30 cellular contexts compared by ENCODE assay signal in genomic region chr7:90239050-90239449, GRCh38. TPM values are rescaled to one million over a fixed set of nuclear protein-coding genes. Genes with fewer than 3 reads are reported as not detected.
"Had no signal": no experiment of that assay in that cellular context is flagged by ENCODE, and none has a peak within 500 bp of the region (broad histone marks: within the 10 kb centered on the region; RNA-seq: fewer than 3 reads in every experiment).

No MANE protein-coding gene starts in this region.

- FAIRE-seq: kidney had no signal

- DNase-seq: activated CD4-positive, alpha-beta T cell treated with anti-CD3 and anti-CD28 coated beads for 48 hours; activated CD4-positive, alpha-beta T cell treated with anti-CD3 and anti-CD28 coated beads, Interleukin-2, amount 50 U/mL, for 48 hours; activated CD8-positive, alpha-beta memory T cell treated with anti-CD3 and anti-CD28 coated beads for 24 hours; activated effector memory CD4-positive, alpha-beta T cell treated with Interleukin-2 at 50 U/mL for 16 hours; activated naive CD4-positive, alpha-beta T cell treated with anti-CD3 and anti-CD28 coated beads, Interleukin-2, amount 10 ng/mL, durations not matched to agents 7 days and 5 days; activated naive CD8-positive, alpha-beta T cell treated with anti-CD3 and anti-CD28 coated beads, Interleukin-2, amount 10 ng/mL, durations not matched to agents 7 days and 5 days; cerebellar nuclear complex; colonic mucosa; dorsolateral prefrontal cortex; effector memory CD4-positive, alpha-beta T cell; erythroblast; head of caudate nucleus; hypothalamus; immature natural killer cell; kidney; left colon; mammary epithelial cell; naive B cell; nephron progenitor cell; right lobe of liver; stimulated activated CD4-positive, alpha-beta T cell treated with anti-CD3 and anti-CD28 coated beads, Interleukin-2, amount 100 ng/mL, for 48 hours; stimulated activated naive CD8-positive, alpha-beta T cell treated with anti-CD3 and anti-CD28 coated beads, Interleukin-15, Interleukin-2, amounts not matched to agents 100 U/mL and 50 U/mL, for 24 hours; testis; transverse colon had no signal

- H3K27ac ChIP-seq: ascending aorta, cardiac muscle cell, colonic mucosa, dorsolateral prefrontal cortex, gastroesophageal sphincter, neutrophil, right lobe of liver, testis, transverse colon had no signal

- ATAC-seq: activated CD4-positive, CD25-positive, alpha-beta regulatory T cell treated with anti-CD3 and anti-CD28 coated beads, Interleukin-2, amount 50 U/mL, for 24 hours; gastroesophageal sphincter; left colon; stimulated activated naive CD8-positive, alpha-beta T cell treated with anti-CD3 and anti-CD28 coated beads, Interleukin-15, Interleukin-2, amounts not matched to agents 100 U/mL and 50 U/mL, for 24 hours had no signal

RNA-seq across cellular contexts. Expression of gene STEAP2, which starts 27.5 kb away (rescaled TPM):
- total RNA-seq: activated naive CD8-positive, alpha-beta T cell treated with anti-CD3 and anti-CD28 coated beads, Interleukin-2, amount 10 ng/mL, durations not matched to agents 7 days and 5 days; osteocyte had no signal
